In genomic region chrX:55142206-55142918, GRCh38 we compare ENCODE assay signal across 25 cellular contexts. TPM values are rescaled to one million over a fixed set of nuclear protein-coding genes. Genes with fewer than 3 reads are reported as not detected.
DNase-seq lines count a peak whose midpoint lies in the region; ATAC-seq, FAIRE-seq and TF ChIP-seq lines count a peak whose summit lies in the region.
"Had no signal": no experiment of that assay in that cellular context is flagged by ENCODE, and none has a peak within 500 bp of the region (broad histone marks: within the 10 kb centered on the region; RNA-seq: fewer than 3 reads in every experiment).

No MANE protein-coding gene starts in this region.

- no peaks in the 10 kb centered on the region for H3K36me3 ChIP-seq in Caco-2 (ENCODE audit: control insufficient read depth, insufficient read depth, low read length)
- no peaks in the 10 kb centered on the region for H3K36me3 ChIP-seq in astrocyte (ENCODE audit: insufficient read depth, low read length)
- no peaks in the 10 kb centered on the region for H3K36me3 ChIP-seq in HepG2 (replicated peaks in 1 of 2; ENCODE audit: control insufficient read depth in 1 of 2, insufficient read depth in 2 of 2, low read length in 2 of 2)
- no peaks in the 10 kb centered on the region for H3K36me3 ChIP-seq in prostate gland
- H3K36me3 ChIP-seq: BLaER1 treated with 17β-estradiol and CSF1 and Interleukin-3, amounts not matched to agents 10 nM and 100 nM; tibial artery had no signal

- H2AFZ ChIP-seq in astrocyte (ENCODE audit: low read depth, low read length), result no peak overlapping the region
- H2AFZ ChIP-seq in HepG2 (ENCODE audit: low read length), result no peak overlapping the region

- TF ChIP-seq POLR2A in HepG2 (IDR thresholded peaks at IDR 0.05; ENCODE audit: insufficient read depth in 1 of 2, low read depth in 2 of 2, low read length in 2 of 2) (0 out of 4 replicates have a peak, but pooled peaks of 1 of the 2 experiments have one; percentile 26), prostate gland (IDR thresholded peaks at IDR 0.05) (no peak)

- intact Hi-C loops in Caco-2 (cut with micrococcal nuclease; ENCODE audit: unreplicated experiment), result no loop called here
- intact Hi-C loops in HepG2 (cut with micrococcal nuclease; ENCODE audit: unreplicated experiment), result loop anchor here (2.0 kb wide), 1 partner anchor 18 kb away; no protein-coding TSS in a partner anchor
- intact Hi-C loops in prostate gland (cut with DNase I), result no loop called here

- WGBS in HepG2 (ENCODE audit: low lambda C conversion rate), result 0% methylated on average over 3 of the region's 3 CpGs
- 39% methylated on average over 3 of the region's 3 CpGs for WGBS in prostate gland

- H3K9me3 ChIP-seq in Caco-2, result 0 out of 2 replicates have a peak, but pooled peaks cover 4% of the 10 kb centered on the region
- no peaks in the 10 kb centered on the region for H3K9me3 ChIP-seq in astrocyte (ENCODE audit: insufficient read depth, low read depth, low read length)
- no peaks in the 10 kb centered on the region for H3K9me3 ChIP-seq in HepG2 (ENCODE audit: low read length)
- H3K9me3 ChIP-seq in prostate gland, result no peaks in the 10 kb centered on the region
- H3K9me3 ChIP-seq: tibial artery had no signal

- H3K4me3 Mint-ChIP-seq in Caco-2 (ENCODE audit: unreplicated experiment) (peak overlapping the region; percentile 74), astrocyte (ENCODE audit: unreplicated experiment) (no peak overlapping the region)
- H3K4me3 Mint-ChIP-seq: activated CD4-positive, alpha-beta T cell treated with anti-CD3 and anti-CD28 coated beads, Interleukin-2, amount 10 ng/mL, durations not matched to agents 24 days and 14 days; activated naive CD8-positive, alpha-beta T cell treated with anti-CD3 and anti-CD28 coated beads, Interleukin-2, amount 10 ng/mL, durations not matched to agents 7 days and 5 days had no signal

- H3K9me3 Mint-ChIP-seq in Caco-2 (ENCODE audit: unreplicated experiment), result no peaks in the 10 kb centered on the region
- H3K9me3 Mint-ChIP-seq in astrocyte (ENCODE audit: unreplicated experiment), result no peaks in the 10 kb centered on the region
- H3K9me3 Mint-ChIP-seq: activated CD4-positive, alpha-beta T cell treated with anti-CD3 and anti-CD28 coated beads, Interleukin-2, amount 10 ng/mL, durations not matched to agents 24 days and 14 days; activated naive CD8-positive, alpha-beta T cell treated with anti-CD3 and anti-CD28 coated beads, Interleukin-2, amount 10 ng/mL, durations not matched to agents 7 days and 5 days had no signal

- H3K27me3 Mint-ChIP-seq in Caco-2 (ENCODE audit: insufficient read depth, unreplicated experiment) (no peaks in the 10 kb centered on the region), astrocyte (ENCODE audit: low read depth, unreplicated experiment) (no peaks in the 10 kb centered on the region)
- H3K27me3 Mint-ChIP-seq: activated CD4-positive, alpha-beta T cell treated with anti-CD3 and anti-CD28 coated beads, Interleukin-2, amount 10 ng/mL, durations not matched to agents 24 days and 14 days; activated naive CD8-positive, alpha-beta T cell treated with anti-CD3 and anti-CD28 coated beads, Interleukin-2, amount 10 ng/mL, durations not matched to agents 7 days and 5 days; brain had no signal

- no peaks in the 10 kb centered on the region for H3K36me3 Mint-ChIP-seq in Caco-2 (ENCODE audit: insufficient read depth, unreplicated experiment)
- no peaks in the 10 kb centered on the region for H3K36me3 Mint-ChIP-seq in astrocyte (ENCODE audit: low read depth, unreplicated experiment)
- H3K36me3 Mint-ChIP-seq: activated naive CD8-positive, alpha-beta T cell treated with anti-CD3 and anti-CD28 coated beads, Interleukin-2, amount 10 ng/mL, durations not matched to agents 7 days and 5 days; brain had no signal

- TF ChIP-seq EP300 in HepG2 (IDR thresholded peaks at IDR 0.05; ENCODE audit: low read depth in 2 of 2, low read length in 2 of 2), result no peak
- TF ChIP-seq EP300 in HepG2 (CRISPR knock-in tag; IDR thresholded peaks at IDR 0.05; ENCODE audit: borderline replicate concordance), result no peak

- TF ChIP-seq CTCF in Caco-2 (IDR thresholded peaks at IDR 0.05; ENCODE audit: insufficient read depth in 1 of 2, low read depth in 1 of 2, low read length in 1 of 2, severe bottlenecking in 1 of 2, unreplicated experiment in 1 of 2), result no peak
- TF ChIP-seq CTCF in astrocyte (IDR thresholded peaks at IDR 0.05; ENCODE audit: insufficient read depth, low read depth, low read length), result no peak
- TF ChIP-seq CTCF in HepG2 (CRISPR knock-in tag; IDR thresholded peaks at IDR 0.05), result no peak
- no peak for TF ChIP-seq CTCF in prostate gland (IDR thresholded peaks at IDR 0.05)

- H3K9ac ChIP-seq in astrocyte (ENCODE audit: low read length) (no peak overlapping the region), HepG2 (ENCODE audit: insufficient read depth, low read depth, low read length) (0 out of 2 replicates have a peak overlapping the region, but pooled peaks have one; percentile 18)
- H3K9ac ChIP-seq: BLaER1 treated with 17β-estradiol and CSF1 and Interleukin-3, amounts not matched to agents 10 nM and 100 nM had no signal

- CTCF ChIA-PET in Caco-2 (lab: Charles Lee), result no interaction called here
- CTCF ChIA-PET in HepG2 (lab: Yijun Ruan, JAX; ENCODE audit: low intra/inter-chr PET ratio, low total read pairs), result no interaction called here

- DNase-seq in Caco-2, result peak; percentile 32 to 33
- no peak for DNase-seq in astrocyte (ENCODE audit: low read depth)
- DNase-seq in HepG2 (ENCODE audit: low spot score), result peak; percentile 79
- peak; percentile 6 for DNase-seq in prostate gland (ENCODE audit: low spot score)
- no peak for DNase-seq in NCI-H69 (lab: John Stamatoyannopoulos, UW)
- no peak for DNase-seq in DMS79 treated with DMSO at 0.1 percent for 48 hours (lab: John Stamatoyannopoulos, UW)
- DNase-seq in NCI-H345 (lab: John Stamatoyannopoulos, UW), result no peak
- no peak for DNase-seq in activated naive CD4-positive, alpha-beta T cell treated with anti-CD3 and anti-CD28 coated beads, Interleukin-2, amount 50 U/mL, for 16 hours
- DNase-seq: activated CD4-positive, alpha-beta T cell treated with anti-CD3 and anti-CD28 coated beads, Interleukin-2, amount 10 ng/mL, durations not matched to agents 24 days and 14 days; activated naive CD8-positive, alpha-beta T cell treated with anti-CD3 and anti-CD28 coated beads, Interleukin-2, amount 10 ng/mL, durations not matched to agents 7 days and 5 days; IMR-90; left cardiac atrium; NCI-H1105 treated with DMSO at 0.1 percent for 48 hours; NCI-H2029 treated with DMSO at 0.1 percent for 48 hours; NCI-H446; NK-92 treated with Interleukin-12 subunit alpha and Interleukin-12 subunit beta, amount 100 ng/mL, for 24 hours; SIG-M5; stimulated activated CD4-positive, alpha-beta T cell treated with anti-CD3 and anti-CD28 coated beads, Interleukin-4, amount 100 ng/mL, for 24 hours; stimulated activated naive CD4-positive, alpha-beta T cell treated with Interleukin-2 at 50 U/mL for 16 hours; T-helper 1 cell; tibial artery had no signal

- H3K4me2 ChIP-seq in astrocyte (ENCODE audit: low read length), result no peak overlapping the region
- H3K4me2 ChIP-seq in HepG2 (ENCODE audit: low read depth, low read length), result peak overlapping the region; percentile 64
- H3K4me2 ChIP-seq: BLaER1 treated with 17β-estradiol and CSF1 and Interleukin-3, amounts not matched to agents 10 nM and 100 nM had no signal

- peaks cover 4% of the 10 kb centered on the region for H3K4me1 Mint-ChIP-seq in Caco-2 (ENCODE audit: low read depth, unreplicated experiment)
- peaks cover 8% of the 10 kb centered on the region for H3K4me1 Mint-ChIP-seq in astrocyte (ENCODE audit: low read depth, unreplicated experiment)
- H3K4me1 Mint-ChIP-seq: activated CD4-positive, alpha-beta T cell treated with anti-CD3 and anti-CD28 coated beads, Interleukin-2, amount 10 ng/mL, durations not matched to agents 24 days and 14 days; activated naive CD8-positive, alpha-beta T cell treated with anti-CD3 and anti-CD28 coated beads, Interleukin-2, amount 10 ng/mL, durations not matched to agents 7 days and 5 days; brain had no signal

- in situ Hi-C loops in HepG2 (cut with HindIII; ENCODE audit: extremely low pct_ligation_motif_present, low pct_unique_long_range_greater_than_20kb), result loop anchor here (25.0 kb wide), 1 partner anchor 570 kb away; the partner anchor contains the start of gene RRAGB

- H3K4me3 ChIP-seq in Caco-2 (ENCODE audit: low read depth, low read length) (no peak overlapping the region), astrocyte (ENCODE audit: insufficient read depth, low read depth, low read length) (no peak overlapping the region), HepG2 (replicated peaks in 1 of 3; ENCODE audit: insufficient read depth in 1 of 3, low read depth in 2 of 3, low read length in 3 of 3) (peak overlapping the region in 2 of 3 experiments; percentile 28 to 37; a peak in 3 of 6 replicates), prostate gland (no peak overlapping the region)
- H3K4me3 ChIP-seq: BLaER1 treated with 17β-estradiol and CSF1 and Interleukin-3, amounts not matched to agents 10 nM and 100 nM; tibial artery had no signal

- H3K27ac ChIP-seq in astrocyte (ENCODE audit: low read depth, low read length) (no peak overlapping the region), HepG2 (ENCODE audit: extremely low read length, insufficient read depth, low read length) (peak overlapping the region; percentile 78), prostate gland (no peak overlapping the region)
- H3K27ac ChIP-seq: BLaER1 treated with 17β-estradiol and CSF1 and Interleukin-3, amounts not matched to agents 10 nM and 100 nM; tibial artery had no signal

- H3K79me2 ChIP-seq in astrocyte (ENCODE audit: insufficient read depth, low read length), result no peaks in the 10 kb centered on the region
- no peaks in the 10 kb centered on the region for H3K79me2 ChIP-seq in HepG2 (ENCODE audit: insufficient read depth, low read length)

- peak; percentile 98 for ATAC-seq in HepG2
- ATAC-seq: left cardiac atrium had no signal

- H3K27me3 ChIP-seq in Caco-2 (replicated peaks; ENCODE audit: control insufficient read depth, insufficient read depth, low read length) (no peaks in the 10 kb centered on the region), astrocyte (ENCODE audit: insufficient read depth, low read length) (no peaks in the 10 kb centered on the region), HepG2 (ENCODE audit: control insufficient read depth in 1 of 2, insufficient read depth in 2 of 2, low read length in 2 of 2) (no peaks in the 10 kb centered on the region), prostate gland (replicated peaks; ENCODE audit: insufficient read depth) (no peaks in the 10 kb centered on the region)
- H3K27me3 ChIP-seq: tibial artery had no signal

- POLR2A ChIA-PET in Caco-2 (lab: Charles Lee) (no interaction called here), HepG2 (lab: Yijun Ruan, JAX) (no interaction called here)

- H3K4me1 ChIP-seq in Caco-2, result no peaks in the 10 kb centered on the region
- no peaks in the 10 kb centered on the region for H3K4me1 ChIP-seq in astrocyte (ENCODE audit: insufficient read depth, low read length)
- peaks cover 23% of the 10 kb centered on the region for H3K4me1 ChIP-seq in HepG2 (ENCODE audit: insufficient read depth, low read length)
- H3K4me1 ChIP-seq in prostate gland (replicated peaks), result no peaks in the 10 kb centered on the region
- H3K4me1 ChIP-seq: BLaER1 treated with 17β-estradiol and CSF1 and Interleukin-3, amounts not matched to agents 10 nM and 100 nM; tibial artery had no signal

- no peak for TF ChIP-seq RAD21 in HepG2 (CRISPR knock-in tag; IDR thresholded peaks at IDR 0.05)

- H4K20me1 ChIP-seq in astrocyte (ENCODE audit: insufficient read depth, low read length) (no peaks in the 10 kb centered on the region), HepG2 (ENCODE audit: insufficient read depth, low read length) (no peaks in the 10 kb centered on the region)
- H4K20me1 ChIP-seq: BLaER1 treated with 17β-estradiol and CSF1 and Interleukin-3, amounts not matched to agents 10 nM and 100 nM had no signal

- no TSS peak for BruUV-seq in Caco-2 (replicated peaks; lab: Mats Ljungman, UMichigan)
- BruUV-seq in HepG2 (replicated peaks; lab: Mats Ljungman, UMichigan), result no TSS peak

- H3K27ac Mint-ChIP-seq in Caco-2 (ENCODE audit: unreplicated experiment), result peak overlapping the region; percentile 75
- peak overlapping the region; percentile 66 for H3K27ac Mint-ChIP-seq in astrocyte (ENCODE audit: unreplicated experiment)
- H3K27ac Mint-ChIP-seq: activated CD4-positive, alpha-beta T cell treated with anti-CD3 and anti-CD28 coated beads, Interleukin-2, amount 10 ng/mL, durations not matched to agents 24 days and 14 days; activated naive CD8-positive, alpha-beta T cell treated with anti-CD3 and anti-CD28 coated beads, Interleukin-2, amount 10 ng/mL, durations not matched to agents 7 days and 5 days; brain had no signal

- FAIRE-seq in astrocyte (lab: Jason Lieb, UNC), result no peak
- peak; percentile 54 for FAIRE-seq in HepG2 (lab: Jason Lieb, UNC)
- FAIRE-seq: D721Med had no signal

RNA-seq across cellular contexts. Expression of gene PAGE2, which starts 53.5 kb away (rescaled TPM):
- total RNA-seq in Caco-2 (2022), result not detected in 2 replicates
- not detected in 2 replicates for total RNA-seq in astrocyte
- total RNA-seq in HepG2 (2016; rRNA removed; fragmentation: Illumina TruSeq; extraction: Trizol), result not detected in 2 replicates
- total RNA-seq in HepG2 (2016; cell fraction: cytosol; rRNA removed; fragmentation: Illumina TruSeq; extraction: Trizol; ENCODE audit: low read depth), result not detected in 2 replicates
- total RNA-seq in HepG2 (2016; cell fraction: insoluble cytoplasmic fraction; rRNA removed; fragmentation: Illumina TruSeq; extraction: Trizol), result not detected in 2 replicates
- total RNA-seq in HepG2 (2016; cell fraction: membrane; rRNA removed; fragmentation: Illumina TruSeq; extraction: Trizol), result not detected in 2 replicates
- not detected in 2 replicates for total RNA-seq in HepG2 (2016; cell fraction: nucleus; rRNA removed; fragmentation: Illumina TruSeq; extraction: Trizol)
- polyA plus RNA-seq in HepG2 (2011; rRNA removed), result not detected in 2 replicates
- not detected in 2 replicates for polyA plus RNA-seq in HepG2 (2011; cell fraction: cytosol; rRNA removed)
- polyA plus RNA-seq in HepG2 (2011; cell fraction: nucleus; rRNA removed), result 0.36 TPM in 1 of 2 replicates, not detected in the other
- not detected in 2 replicates for polyA plus RNA-seq in HepG2 (2012)
- not detected in 2 replicates for polyA plus RNA-seq in HepG2 (2016; cell fraction: cytosol; fragmentation: Illumina TruSeq; extraction: Trizol; ENCODE audit: low read depth)
- not detected in 2 replicates for polyA plus RNA-seq in HepG2 (2016; cell fraction: insoluble cytoplasmic fraction; fragmentation: Illumina TruSeq; extraction: Trizol; ENCODE audit: low read depth)
- not detected in 2 replicates for polyA plus RNA-seq in HepG2 (2016; cell fraction: membrane; fragmentation: Illumina TruSeq; extraction: Trizol; ENCODE audit: low read depth)
- polyA plus RNA-seq in HepG2 (2016; cell fraction: nucleus; fragmentation: Illumina TruSeq; extraction: Trizol; ENCODE audit: insufficient read depth, low read depth), result not detected in 2 replicates
- polyA minus RNA-seq in HepG2 (2011; rRNA and poly(A)+ RNA removed; ENCODE audit: low replicate concordance), result not detected in 2 replicates
- not detected in 2 replicates for polyA minus RNA-seq in HepG2 (2011; cell fraction: cytosol; rRNA and poly(A)+ RNA removed)
- not detected in 2 replicates for polyA minus RNA-seq in HepG2 (2011; cell fraction: nucleus; rRNA and poly(A)+ RNA removed)
- total RNA-seq in prostate gland, result 10 to 100 TPM in 1 of 2 donors, not detected in 1; 12.8 TPM
- total RNA-seq: activated CD4-positive, alpha-beta T cell treated with anti-CD3 and anti-CD28 coated beads, Interleukin-2, amount 10 ng/mL, durations not matched to agents 24 days and 14 days; activated naive CD8-positive, alpha-beta T cell treated with anti-CD3 and anti-CD28 coated beads, Interleukin-2, amount 10 ng/mL, durations not matched to agents 7 days and 5 days; IMR-90; left cardiac atrium; pulmonary artery endothelial cell had no signal
- polyA plus RNA-seq: IMR-90 had no signal

Comparison
In these comparisons a context has a peak if more than half of its experiments do, and no peak if none do; other contexts are left out.
1. DNase-seq: peak in Caco-2 (2 of 2), HepG2 (single experiment) and prostate gland (single experiment); none in astrocyte (single experiment), NCI-H69 (single experiment), DMS79 treated with DMSO at 0.1 percent for 48 hours (single experiment), NCI-H345 (single experiment) and activated naive CD4-positive, alpha-beta T cell treated with anti-CD3 and anti-CD28 coated beads, Interleukin-2, amount 50 U/mL, for 16 hours (single experiment).
2. H3K4me3 ChIP-seq: peak in HepG2 (2 of 3); none in Caco-2 (single experiment), astrocyte (single experiment) and prostate gland (0 of 2).